ENCODE assay signal across 26 cellular contexts in genomic region chr11:107439586-107440201, GRCh38.
"Had no signal": no experiment of that assay in that cellular context is flagged by ENCODE, and none has a peak within 500 bp of the region (broad histone marks: within the 10 kb centered on the region; RNA-seq: fewer than 3 reads in every experiment).

No MANE protein-coding gene starts in this region.

- H3K4me3 ChIP-seq: colonic mucosa, dorsolateral prefrontal cortex, gastroesophageal sphincter, lower lobe of right lung, sigmoid colon, upper lobe of left lung had no signal

- H3K4me3 Mint-ChIP-seq: activated CD4-positive, alpha-beta T cell treated with anti-CD3 and anti-CD28 coated beads for 36 hours; activated CD8-positive, alpha-beta memory T cell treated with anti-CD3 and anti-CD28 coated beads, Interleukin-2, amount 10 ng/mL, durations not matched to agents 7 days and 5 days; activated CD8-positive, alpha-beta T cell treated with anti-CD3 and anti-CD28 coated beads, Interleukin-2, amount 10 ng/mL, durations not matched to agents 7 days and 5 days; activated naive CD8-positive, alpha-beta T cell; central memory CD8-positive, alpha-beta T cell; effector memory CD8-positive, alpha-beta T cell; immature natural killer cell; natural killer cell; stimulated activated memory B cell treated with anti-CD40 and anti-IgM and Interleukin-4, amounts not matched to agents 10 μg/mL and 1 μg/mL and 100 μg/mL, for 72 hours; stimulated activated naive CD8-positive, alpha-beta T cell treated with anti-CD3 and anti-CD28 coated beads, Interleukin-15, amount 100 ng/mL, for 72 hours had no signal

- H3K36me3 ChIP-seq: colonic mucosa had no signal

- H3K4me1 ChIP-seq: colonic mucosa, gastroesophageal sphincter, lower lobe of right lung, sigmoid colon, upper lobe of left lung had no signal

- H3K27me3 Mint-ChIP-seq: activated CD4-positive, alpha-beta T cell treated with anti-CD3 and anti-CD28 coated beads for 36 hours; activated CD8-positive, alpha-beta memory T cell treated with anti-CD3 and anti-CD28 coated beads, Interleukin-2, amount 10 ng/mL, durations not matched to agents 7 days and 5 days; activated naive CD8-positive, alpha-beta T cell; central memory CD8-positive, alpha-beta T cell; effector memory CD8-positive, alpha-beta T cell; stimulated activated memory B cell treated with anti-CD40 and anti-IgM and Interleukin-4, amounts not matched to agents 10 μg/mL and 1 μg/mL and 100 μg/mL, for 72 hours; stimulated activated naive CD8-positive, alpha-beta T cell treated with anti-CD3 and anti-CD28 coated beads, Interleukin-15, amount 100 ng/mL, for 72 hours had no signal

- H3K27ac Mint-ChIP-seq: activated CD4-positive, alpha-beta T cell treated with anti-CD3 and anti-CD28 coated beads for 36 hours; activated CD8-positive, alpha-beta memory T cell treated with anti-CD3 and anti-CD28 coated beads, Interleukin-2, amount 10 ng/mL, durations not matched to agents 7 days and 5 days; activated CD8-positive, alpha-beta T cell treated with anti-CD3 and anti-CD28 coated beads, Interleukin-2, amount 10 ng/mL, durations not matched to agents 7 days and 5 days; activated naive CD8-positive, alpha-beta T cell; natural killer cell; stimulated activated memory B cell treated with anti-CD40 and anti-IgM and Interleukin-4, amounts not matched to agents 10 μg/mL and 1 μg/mL and 100 μg/mL, for 72 hours had no signal

- H3K9me3 ChIP-seq: colonic mucosa, gastroesophageal sphincter, lower lobe of right lung, neutrophil, sigmoid colon, upper lobe of left lung had no signal

- H3K9me3 Mint-ChIP-seq: central memory CD8-positive, alpha-beta T cell; effector memory CD8-positive, alpha-beta T cell; immature natural killer cell; natural killer cell; stimulated activated memory B cell treated with anti-CD40 and anti-IgM and Interleukin-4, amounts not matched to agents 10 μg/mL and 1 μg/mL and 100 μg/mL, for 72 hours; stimulated activated naive CD8-positive, alpha-beta T cell treated with anti-CD3 and anti-CD28 coated beads, Interleukin-15, amount 100 ng/mL, for 72 hours had no signal

- ATAC-seq: activated CD4-positive, alpha-beta T cell treated with anti-CD3 and anti-CD28 coated beads for 36 hours; activated CD8-positive, alpha-beta memory T cell treated with anti-CD3 and anti-CD28 coated beads, Interleukin-2, amount 10 ng/mL, durations not matched to agents 7 days and 5 days; activated CD8-positive, alpha-beta T cell treated with anti-CD3 and anti-CD28 coated beads, Interleukin-2, amount 10 ng/mL, durations not matched to agents 7 days and 5 days; effector memory CD8-positive, alpha-beta T cell; gastroesophageal sphincter; lower lobe of right lung; natural killer cell; stimulated activated memory B cell treated with anti-CD40 and anti-IgM and Interleukin-4, amounts not matched to agents 10 μg/mL and 1 μg/mL and 100 μg/mL, for 72 hours; stimulated activated naive CD8-positive, alpha-beta T cell treated with anti-CD3 and anti-CD28 coated beads, Interleukin-15, amount 100 ng/mL, for 72 hours had no signal

- H3K4me1 Mint-ChIP-seq: activated CD8-positive, alpha-beta memory T cell treated with anti-CD3 and anti-CD28 coated beads, Interleukin-2, amount 10 ng/mL, durations not matched to agents 7 days and 5 days had no signal

- DNase-seq: activated CD4-positive, alpha-beta T cell treated with anti-CD3 and anti-CD28 coated beads for 36 hours; activated CD4-positive, CD25-positive, alpha-beta regulatory T cell; activated CD8-positive, alpha-beta memory T cell treated with anti-CD3 and anti-CD28 coated beads, Interleukin-2, amount 10 ng/mL, durations not matched to agents 7 days and 5 days; activated CD8-positive, alpha-beta T cell treated with anti-CD3 and anti-CD28 coated beads, Interleukin-2, amount 10 ng/mL, durations not matched to agents 7 days and 5 days; activated effector memory CD4-positive, alpha-beta T cell treated with Interleukin-2 at 50 U/mL for 16 hours; activated naive CD4-positive, alpha-beta T cell treated with Interleukin-2 at 50 U/mL for 16 hours; colonic mucosa; dorsolateral prefrontal cortex; effector memory CD8-positive, alpha-beta T cell; hypothalamus; immature natural killer cell; kidney; lower lobe of right lung; mesenchymal stem cell; natural killer cell; sigmoid colon; small intestine; stimulated activated CD4-positive, alpha-beta T cell treated with anti-CD3 and anti-CD28 coated beads, Interleukin-4, amount 100 ng/mL, for 24 hours; stimulated activated naive CD8-positive, alpha-beta T cell treated with anti-CD3 and anti-CD28 coated beads, Interleukin-15, amount 100 ng/mL, for 72 hours; substantia nigra; upper lobe of left lung had no signal

- H3K27me3 ChIP-seq: colonic mucosa, dorsolateral prefrontal cortex, gastroesophageal sphincter, neutrophil, sigmoid colon, upper lobe of left lung had no signal

- H3K27ac ChIP-seq: colonic mucosa, dorsolateral prefrontal cortex, gastroesophageal sphincter, lower lobe of right lung, neutrophil, sigmoid colon, upper lobe of left lung had no signal
